ENCODE assay signal across 26 cellular contexts in genomic region chr4:30386266-30386895, GRCh38.
DNase-seq lines count a peak whose midpoint lies in the region; ATAC-seq, FAIRE-seq and TF ChIP-seq lines count a peak whose summit lies in the region.
"Had no signal": no experiment of that assay in that cellular context is flagged by ENCODE, and none has a peak within 500 bp of the region (broad histone marks: within the 10 kb centered on the region; RNA-seq: fewer than 3 reads in every experiment).

No MANE protein-coding gene starts in this region.

- H4K20me1 ChIP-seq in endothelial cell of umbilical vein (replicated peaks; ENCODE audit: control insufficient read depth, extremely low read depth, insufficient read depth, low read length): no peaks in the 10 kb centered on the region

- CTCF ChIA-PET in endothelial cell of umbilical vein (lab: Charles Lee): no interaction called here

- H3K27me3 ChIP-seq in RWPE2 (ENCODE audit: insufficient read depth, poor library complexity, severe bottlenecking) (no peaks in the 10 kb centered on the region), endothelial cell of umbilical vein (ENCODE audit: control insufficient read depth in 2 of 2, insufficient read depth in 2 of 2, low read length in 2 of 2) (no peaks in the 10 kb centered on the region)
- H3K27me3 ChIP-seq: gastrocnemius medialis, Peyer's patch, SJSA1 had no signal

- H3K4me1 ChIP-seq in RWPE2 (ENCODE audit: insufficient read depth, poor library complexity, severe bottlenecking) (no peaks in the 10 kb centered on the region), endothelial cell of umbilical vein (ENCODE audit: control insufficient read depth, extremely low read depth, insufficient read depth, low read length) (peaks cover 11% of the 10 kb centered on the region)
- H3K4me1 ChIP-seq: gastrocnemius medialis, parathyroid adenoma, Peyer's patch, SJSA1 had no signal

- dilution Hi-C loops in endothelial cell of umbilical vein (cut with MboI; ENCODE audit: extremely low pct_ligation_motif_present, low sequenced_read_pairs): no loop called here

- H3K9me3 ChIP-seq in RWPE2 (ENCODE audit: severe bottlenecking) (no peaks in the 10 kb centered on the region), endothelial cell of umbilical vein (replicated peaks; ENCODE audit: control insufficient read depth, insufficient read depth, low read length) (no peaks in the 10 kb centered on the region)
- H3K9me3 ChIP-seq: gastrocnemius medialis, mucosa of descending colon, Peyer's patch, SJSA1 had no signal

- no peak overlapping the region for H3K9ac ChIP-seq in endothelial cell of umbilical vein (replicated peaks; ENCODE audit: extremely low read depth, insufficient read depth, low read length)
- H3K9ac ChIP-seq: parathyroid adenoma had no signal

- no peak for TF ChIP-seq POLR2A in endothelial cell of umbilical vein (IDR thresholded peaks at IDR 0.05; ENCODE audit: low read depth, low read length)

- no peaks in the 10 kb centered on the region for H3K36me3 ChIP-seq in RWPE2 (ENCODE audit: low read depth)
- no peaks in the 10 kb centered on the region for H3K36me3 ChIP-seq in endothelial cell of umbilical vein (ENCODE audit: control insufficient read depth in 2 of 2, extremely low read depth in 1 of 2, insufficient read depth in 2 of 2, low read length in 2 of 2)
- H3K36me3 ChIP-seq: gastrocnemius medialis, Peyer's patch, SJSA1 had no signal

- TF ChIP-seq CTCF in RWPE2 (IDR thresholded peaks at IDR 0.05; ENCODE audit: poor library complexity, severe bottlenecking) (no peak), endothelial cell of umbilical vein (IDR thresholded peaks at IDR 0.05; ENCODE audit: extremely low read depth in 1 of 2, insufficient read depth in 1 of 2, low read depth in 1 of 2, low read length in 2 of 2) (no peak)

- H3K27ac ChIP-seq in RWPE2 (ENCODE audit: poor library complexity, severe bottlenecking) (no peak overlapping the region), endothelial cell of umbilical vein (ENCODE audit: insufficient read depth, low read depth, low read length) (no peak overlapping the region)
- H3K27ac ChIP-seq: gastrocnemius medialis, parathyroid adenoma, Peyer's patch, SJSA1 had no signal

- ATAC-seq in RWPE2 (ENCODE audit: low read depth): peak; percentile 80
- ATAC-seq in HG02678 (IDR thresholded peaks at IDR 0.05; ENCODE audit: unreplicated experiment): no peak
- no peak for ATAC-seq in HG02884 (IDR thresholded peaks at IDR 0.05; ENCODE audit: unreplicated experiment)
- ATAC-seq: gastrocnemius medialis, GM23338, left ventricle myocardium superior, mucosa of descending colon, right cardiac atrium had no signal

- DNase-seq in HCEC 1CT (peak; percentile 15), RWPE2 (ENCODE audit: low spot score) (no peak), endothelial cell of umbilical vein (ENCODE audit: low read depth, low spot score) (peak; percentile 32), non-pigmented ciliary epithelial cell (ENCODE audit: low read depth) (peak; percentile 22), DMS153 (lab: John Stamatoyannopoulos, UW) (no peak), C1 segment of cervical spinal cord (lab: John Stamatoyannopoulos, UW) (no peak)
- DNase-seq: activated gamma-delta T cell treated with Interleukin-2 at 50 U/mL for 16 hours; activated T-cell treated with anti-CD3 and anti-CD28 coated beads, Interleukin-2, amount 50 U/mL, for 24 hours; central memory CD4-positive, alpha-beta T cell; dermis blood vessel endothelial cell; gastrocnemius medialis; GF-D8; islet precursor cell; left ventricle myocardium superior; mucosa of descending colon; NCI-H1048; NCI-H1694 treated with DMSO at 0.1 percent for 48 hours; NCI-H526 treated with DMSO at 0.1 percent for 48 hours; Peyer's patch; right cardiac atrium; trophoblast cell had no signal

- intact Hi-C loops in endothelial cell of umbilical vein (cut with micrococcal nuclease): no loop called here

- peak overlapping the region; percentile 64 for H3K4me2 ChIP-seq in endothelial cell of umbilical vein (ENCODE audit: insufficient read depth, low read length)
- H3K4me2 ChIP-seq: GM23338 had no signal

- no peaks in the 10 kb centered on the region for H3K79me2 ChIP-seq in endothelial cell of umbilical vein (ENCODE audit: control insufficient read depth, insufficient read depth, low read length)
- H3K79me2 ChIP-seq: parathyroid adenoma had no signal

- POLR2A ChIA-PET in endothelial cell of umbilical vein (lab: Charles Lee): no interaction called here

- FAIRE-seq in endothelial cell of umbilical vein (lab: Jason Lieb, UNC): peak; percentile 35

- H3K4me3 ChIP-seq in RWPE2 (ENCODE audit: severe bottlenecking): no peak overlapping the region
- H3K4me3 ChIP-seq in endothelial cell of umbilical vein (replicated peaks in 1 of 3; ENCODE audit: insufficient read depth in 1 of 3, low read depth in 1 of 3, low read length in 3 of 3): no peak overlapping the region
- H3K4me3 ChIP-seq: gastrocnemius medialis, GM23338, mucosa of descending colon, Peyer's patch, SJSA1 had no signal

- no peaks in the 10 kb centered on the region for H3K9me1 ChIP-seq in endothelial cell of umbilical vein (replicated peaks; ENCODE audit: control insufficient read depth, extremely low read depth, insufficient read depth, low read length)

- H2AFZ ChIP-seq in endothelial cell of umbilical vein (ENCODE audit: low read depth, low read length): no peak overlapping the region
- H2AFZ ChIP-seq: GM23338, parathyroid adenoma had no signal

- BruUV-seq in endothelial cell of umbilical vein (replicated peaks; lab: Mats Ljungman, UMichigan): no TSS peak

TF ChIP-seq in endothelial cell of umbilical vein, 7 proteins besides CTCF, POLR2A, EP300 and RAD21:
- TF ChIP-seq POLR2AphosphoS5 (IDR thresholded peaks at IDR 0.05; ENCODE audit: insufficient read depth, low read depth, low read length) (no peak), FOS (IDR thresholded peaks at IDR 0.05; ENCODE audit: borderline replicate concordance, insufficient read depth, low read length) (peak; percentile 90), GATA2 (IDR thresholded peaks at IDR 0.05; ENCODE audit: insufficient read depth, insufficient read length, low read depth, low read length) (peak; percentile 70)

Comparison
In these comparisons a context has a peak if more than half of its experiments do, and no peak if none do; other contexts are left out.
1. DNase-seq: peak in HCEC 1CT (single experiment), endothelial cell of umbilical vein (single experiment) and non-pigmented ciliary epithelial cell (single experiment); none in RWPE2 (single experiment), DMS153 (single experiment) and C1 segment of cervical spinal cord (0 of 14).